1 cellular context compared by ENCODE assay signal in genomic region chr10:117619200-117619599, GRCh38.
TF ChIP-seq lines count a peak whose summit lies in the region.

No MANE protein-coding gene starts in this region.

TF ChIP-seq in K562, 482 proteins besides CTCF, POLR2A, EP300 and RAD21 (continued from another document):
- TF ChIP-seq PBX2 (CRISPR knock-in tag; IDR thresholded peaks at IDR 0.05; ENCODE audit: low read depth) (no peak), PBX2 (tag; conservative IDR thresholded peaks at IDR 0.05; ENCODE audit: low read depth) (peak; percentile 56), MEIS2 (IDR thresholded peaks at IDR 0.05; ENCODE audit: partially characterized antibody) (peak; percentile 70)
